In the genomic region with DNA sequence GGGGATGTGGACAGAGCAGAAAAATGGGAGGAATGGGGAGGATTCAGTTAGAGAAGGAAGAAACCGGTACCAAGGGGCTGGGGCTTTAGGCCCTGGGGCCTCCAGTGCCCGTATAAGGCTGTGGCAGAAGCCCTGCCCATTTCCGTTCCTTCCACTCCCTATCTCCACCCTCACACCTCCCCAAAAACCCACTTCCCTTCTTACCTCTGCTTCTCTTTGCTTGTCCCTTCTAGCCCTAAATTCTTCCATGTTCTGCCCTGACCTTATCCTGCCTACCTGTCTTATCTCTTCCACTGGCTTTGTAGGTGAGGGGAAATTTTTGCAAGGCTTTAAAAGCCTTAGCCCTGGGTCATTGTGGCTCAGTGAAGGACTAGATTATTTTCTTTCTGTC, we compare ENCODE assay signal across 7 cellular contexts. TPM values are rescaled to one million over a fixed set of nuclear protein-coding genes. Genes with fewer than 3 reads are reported as not detected.
A peak's percentile ranks its signal among the peaks of the same experiment; 100 is the strongest.
DNase-seq lines count a peak whose midpoint lies in the region; ATAC-seq and TF ChIP-seq lines count a peak whose summit lies in the region.
"Had no signal": no experiment of that assay in that cellular context is flagged by ENCODE, and none has a peak within 500 bp of the region (broad histone marks: within the 10 kb centered on the region; RNA-seq: fewer than 3 reads in every experiment).

No MANE protein-coding gene starts in this region.

- no peaks in the 10 kb centered on the region for H3K9me3 ChIP-seq in HUES64 (ENCODE audit: insufficient read depth, low read depth, low read length)
- H3K9me3 ChIP-seq: SJSA1 had no signal

- H3K9ac ChIP-seq in HUES64 (ENCODE audit: low read depth, low read length): no peak overlapping the region; the same call in 1 of the 2 replicates

- WGBS in HUES64: 87% methylated on average over 3 of the region's 3 CpGs

- ATAC-seq in activated T-cell treated with anti-CD3 and anti-CD28 coated beads, Interleukin-2, amount 50 U/mL, for 72 hours (replicated peaks in 1 of 2): peak; percentile 12
- no peak for ATAC-seq in HG02588 (IDR thresholded peaks at IDR 0.05; ENCODE audit: unreplicated experiment)

- H3K4me1 Mint-ChIP-seq in activated T-cell treated with anti-CD3 and anti-CD28 coated beads, Interleukin-2, amount 50 U/mL, for 72 hours (ENCODE audit: low read depth): peaks cover 62% of the 10 kb centered on the region
- H3K4me1 Mint-ChIP-seq in osteocyte (ENCODE audit: unreplicated experiment): peaks cover 54% of the 10 kb centered on the region

- peak overlapping the region; percentile 94 for H3K27ac Mint-ChIP-seq in activated T-cell treated with anti-CD3 and anti-CD28 coated beads, Interleukin-2, amount 50 U/mL, for 72 hours
- peak overlapping the region; percentile 39 for H3K27ac Mint-ChIP-seq in osteocyte (ENCODE audit: unreplicated experiment)

- DNase-seq in activated T-cell treated with anti-CD3 and anti-CD28 coated beads, Interleukin-2, amount 50 U/mL, for 72 hours: peak; percentile 66 to 73
- DNase-seq in osteocyte (ENCODE audit: extremely low spot score, unreplicated experiment) (no peak), hypothalamus (lab: John Stamatoyannopoulos, UW) (no peak), NCI-H510A treated with DMSO at 0.1 percent for 48 hours (lab: John Stamatoyannopoulos, UW) (no peak)

- no peak overlapping the region for H3K4me3 ChIP-seq in HUES64 (ENCODE audit: low read length)
- H3K4me3 ChIP-seq: SJSA1 had no signal

- no peaks in the 10 kb centered on the region for H3K27me3 ChIP-seq in HUES64 (ENCODE audit: insufficient read depth, low read length)
- H3K27me3 ChIP-seq: SJSA1 had no signal

- H3K36me3 ChIP-seq in HUES64 (ENCODE audit: insufficient read depth, low read length): peaks cover 57% of the 10 kb centered on the region

- peak overlapping the region; percentile 93 to 98 for H3K4me3 Mint-ChIP-seq in activated T-cell treated with anti-CD3 and anti-CD28 coated beads, Interleukin-2, amount 50 U/mL, for 72 hours
- H3K4me3 Mint-ChIP-seq in osteocyte (ENCODE audit: unreplicated experiment): no peak overlapping the region

- no peaks in the 10 kb centered on the region for H3K27me3 Mint-ChIP-seq in activated T-cell treated with anti-CD3 and anti-CD28 coated beads, Interleukin-2, amount 50 U/mL, for 72 hours (ENCODE audit: low read depth)
- H3K27me3 Mint-ChIP-seq in osteocyte (ENCODE audit: unreplicated experiment): no peaks in the 10 kb centered on the region

- TF ChIP-seq CTCF in osteocyte (IDR thresholded peaks at IDR 0.05): no peak

- H3K9me3 Mint-ChIP-seq in activated T-cell treated with anti-CD3 and anti-CD28 coated beads, Interleukin-2, amount 50 U/mL, for 72 hours: no peaks in the 10 kb centered on the region
- no peaks in the 10 kb centered on the region for H3K9me3 Mint-ChIP-seq in osteocyte (ENCODE audit: unreplicated experiment)

- H3K4me1 ChIP-seq in HUES64 (ENCODE audit: insufficient read depth, low read length): peaks cover 24% of the 10 kb centered on the region; the same call in 1 of the 2 replicates

- peak overlapping the region; percentile 100; the same call in 1 of the 2 replicates for H3K27ac ChIP-seq in HUES64 (ENCODE audit: low read depth, low read length)

- H3K36me3 Mint-ChIP-seq in activated T-cell treated with anti-CD3 and anti-CD28 coated beads, Interleukin-2, amount 50 U/mL, for 72 hours (ENCODE audit: insufficient read depth in 2 of 2): peaks cover 39 to 59% of the 10 kb centered on the region in 2 donors
- H3K36me3 Mint-ChIP-seq in osteocyte (ENCODE audit: unreplicated experiment): peaks cover 21% of the 10 kb centered on the region

RNA-seq across cellular contexts. Expression of gene RNF167, which starts 4.1 kb away (rescaled TPM):
- polyA plus RNA-seq in HUES64 (2013, experiment 1 of 2): 93.3 TPM
- polyA plus RNA-seq in HUES64 (2013, experiment 2 of 2): 106 TPM
- total RNA-seq in activated T-cell treated with anti-CD3 and anti-CD28 coated beads, Interleukin-2, amount 50 U/mL, for 72 hours: 100 to 1,000 TPM; 176 to 201 TPM
- 105 and 115 TPM in 2 replicates for total RNA-seq in osteocyte

RNA-seq across cellular contexts. Expression of gene PFN1, which starts 4.2 kb away (rescaled TPM):
- 1,291 TPM for polyA plus RNA-seq in HUES64 (2013, experiment 1 of 2)
- polyA plus RNA-seq in HUES64 (2013, experiment 2 of 2): 1,164 TPM
- 1,000 to 10,000 TPM; 1,225 to 1,232 TPM for total RNA-seq in activated T-cell treated with anti-CD3 and anti-CD28 coated beads, Interleukin-2, amount 50 U/mL, for 72 hours
- total RNA-seq in osteocyte: 509 and 514 TPM in 2 replicates

RNA-seq across cellular contexts. Expression of gene SLC25A11, which starts 4.3 kb away (rescaled TPM):
- polyA plus RNA-seq in HUES64 (2013, experiment 1 of 2): 53.6 TPM
- 54.9 TPM for polyA plus RNA-seq in HUES64 (2013, experiment 2 of 2)
- total RNA-seq in activated T-cell treated with anti-CD3 and anti-CD28 coated beads, Interleukin-2, amount 50 U/mL, for 72 hours: 10 to 100 TPM; 40.4 to 43.8 TPM
- 59.6 and 60.6 TPM in 2 replicates for total RNA-seq in osteocyte

RNA-seq across cellular contexts. Expression of gene ENO3, which starts 6.8 kb away (rescaled TPM):
- 14.8 TPM for polyA plus RNA-seq in HUES64 (2013, experiment 1 of 2)
- 18.8 TPM for polyA plus RNA-seq in HUES64 (2013, experiment 2 of 2)
- 100 to 1,000 TPM in 1 of 2 donors, 10 to 100 TPM in 1; 90.0 to 102 TPM for total RNA-seq in activated T-cell treated with anti-CD3 and anti-CD28 coated beads, Interleukin-2, amount 50 U/mL, for 72 hours
- 9.4 and 9.5 TPM in 2 replicates for total RNA-seq in osteocyte

RNA-seq across cellular contexts. Expression of gene GP1BA, which starts 12.1 kb away (rescaled TPM):
- polyA plus RNA-seq in HUES64 (2013, experiment 1 of 2): not detected
- not detected for polyA plus RNA-seq in HUES64 (2013, experiment 2 of 2)
- under 1 TPM in 1 of 2 donors, not detected in 1; 0.26 TPM for total RNA-seq in activated T-cell treated with anti-CD3 and anti-CD28 coated beads, Interleukin-2, amount 50 U/mL, for 72 hours
- not detected in 2 replicates for total RNA-seq in osteocyte
- total RNA-seq: SJSA1 had no signal

Comparison
In these comparisons a context has a peak if more than half of its experiments do, and no peak if none do; other contexts are left out.
1. DNase-seq: peak in activated T-cell treated with anti-CD3 and anti-CD28 coated beads, Interleukin-2, amount 50 U/mL, for 72 hours (2 of 2); none in osteocyte (single experiment), hypothalamus (0 of 51) and NCI-H510A treated with DMSO at 0.1 percent for 48 hours (single experiment).